Comparison of ENCODE assay signal across 15 cellular contexts in genomic region chr9:81395301-81396054, GRCh38.
DNase-seq lines count a peak whose midpoint lies in the region; ATAC-seq and TF ChIP-seq lines count a peak whose summit lies in the region.
"Had no signal": no experiment of that assay in that cellular context is flagged by ENCODE, and none has a peak within 500 bp of the region (broad histone marks: within the 10 kb centered on the region; RNA-seq: fewer than 3 reads in every experiment).

No MANE protein-coding gene starts in this region.

- H3K4me1 ChIP-seq in BLaER1 = peaks cover 21% of the 10 kb centered on the region
- H3K4me1 ChIP-seq in gastroesophageal sphincter = peaks cover 5 to 45% (median 7%) of the 10 kb centered on the region in 3 donors
- H3K4me1 ChIP-seq in osteoblast (ENCODE audit: insufficient read depth, low read length) = peaks cover 19% of the 10 kb centered on the region
- H3K4me1 ChIP-seq: body of pancreas had no signal

- 80 to 89% methylated on average over 4 to 5 of the region's 5 CpGs for WGBS in gastroesophageal sphincter (ENCODE audit: low coverage in 1 of 2), 2 donors

- no peaks in the 10 kb centered on the region for H3K36me3 Mint-ChIP-seq in activated naive CD8-positive, alpha-beta T cell treated with anti-CD3 and anti-CD28 coated beads, Interleukin-2, amount 50 U/mL, for 24 hours (ENCODE audit: low read depth)
- H3K36me3 Mint-ChIP-seq: CD4-positive, CD25-positive, alpha-beta regulatory T cell had no signal

- no peak overlapping the region for H3K27ac Mint-ChIP-seq in activated naive CD8-positive, alpha-beta T cell treated with anti-CD3 and anti-CD28 coated beads, Interleukin-2, amount 50 U/mL, for 24 hours
- H3K27ac Mint-ChIP-seq: CD4-positive, CD25-positive, alpha-beta regulatory T cell; T-helper 1 cell treated with Interleukin-12 subunit alpha and Interleukin-12 subunit beta and Interleukin-4 antibody, amounts not matched to agents 30 μg/mL and 1 μg/mL, for 36 hours had no signal

- no peak overlapping the region for H3K9ac ChIP-seq in BLaER1

- H3K36me3 ChIP-seq in BLaER1 (no peaks in the 10 kb centered on the region), gastroesophageal sphincter (no peaks in the 10 kb centered on the region), osteoblast (ENCODE audit: insufficient read depth, low read length) (no peaks in the 10 kb centered on the region)

- ATAC-seq in gastroesophageal sphincter (no peak), GM18861 (IDR thresholded peaks at IDR 0.05; ENCODE audit: unreplicated experiment) (no peak), HG03045 (IDR thresholded peaks at IDR 0.05; ENCODE audit: unreplicated experiment) (no peak), GM18909 (IDR thresholded peaks at IDR 0.05; ENCODE audit: poor library complexity, unreplicated experiment) (no peak)
- no peak for ATAC-seq in activated naive CD8-positive, alpha-beta T cell treated with anti-CD3 and anti-CD28 coated beads, Interleukin-2, amount 50 U/mL, for 24 hours
- ATAC-seq: body of pancreas had no signal

- no peaks in the 10 kb centered on the region for H3K9me3 ChIP-seq in BLaER1
- H3K9me3 ChIP-seq in gastroesophageal sphincter = no peaks in the 10 kb centered on the region
- H3K9me3 ChIP-seq in osteoblast (ENCODE audit: low read depth, low read length) = no peaks in the 10 kb centered on the region
- H3K9me3 ChIP-seq: body of pancreas had no signal

- DNase-seq in LHCN-M2 (ENCODE audit: low read depth) (peak; percentile 43), osteoblast (ENCODE audit: insufficient read length, low spot score, missing footprints) (peak; percentile 2)
- DNase-seq in activated naive CD8-positive, alpha-beta T cell treated with anti-CD3 and anti-CD28 coated beads, Interleukin-2, amount 50 U/mL, for 24 hours = no peak
- DNase-seq: activated CD8-positive, alpha-beta memory T cell treated with anti-CD3 and anti-CD28 coated beads, Interleukin-2, amount 50 U/mL, for 48 hours; activated naive CD4-positive, alpha-beta T cell treated with Interleukin-2 at 50 U/mL for 16 hours; body of pancreas; CD4-positive, CD25-positive, alpha-beta regulatory T cell; NCI-H2029; NCI-H774 had no signal

- no peak overlapping the region for H2AFZ ChIP-seq in osteoblast (ENCODE audit: low read length)

- H3K27ac ChIP-seq in BLaER1 (no peak overlapping the region), gastroesophageal sphincter (peak overlapping the region in 3 of 4 donors; percentile 51 to 67 (median 61)), osteoblast (ENCODE audit: low read depth, low read length) (no peak overlapping the region)
- H3K27ac ChIP-seq: body of pancreas had no signal

- H3K4me3 Mint-ChIP-seq in activated naive CD8-positive, alpha-beta T cell treated with anti-CD3 and anti-CD28 coated beads, Interleukin-2, amount 50 U/mL, for 24 hours = no peak overlapping the region
- H3K4me3 Mint-ChIP-seq: CD4-positive, CD25-positive, alpha-beta regulatory T cell; T-helper 1 cell treated with Interleukin-12 subunit alpha and Interleukin-12 subunit beta and Interleukin-4 antibody, amounts not matched to agents 30 μg/mL and 1 μg/mL, for 36 hours had no signal

- H3K4me3 ChIP-seq in BLaER1 (no peak overlapping the region), gastroesophageal sphincter (no peak overlapping the region), osteoblast (ENCODE audit: insufficient read depth, low read length) (no peak overlapping the region)
- H3K4me3 ChIP-seq: body of pancreas had no signal

- no peak for TF ChIP-seq POLR2A in gastroesophageal sphincter (IDR thresholded peaks at IDR 0.05)

- H3K27me3 ChIP-seq in BLaER1 = no peaks in the 10 kb centered on the region
- no peaks in the 10 kb centered on the region for H3K27me3 ChIP-seq in gastroesophageal sphincter
- no peaks in the 10 kb centered on the region for H3K27me3 ChIP-seq in osteoblast (ENCODE audit: insufficient read depth, low read length)
- H3K27me3 ChIP-seq: body of pancreas had no signal

- H4K20me1 ChIP-seq in BLaER1 = no peaks in the 10 kb centered on the region
- H4K20me1 ChIP-seq in osteoblast (ENCODE audit: insufficient read depth, low read length) = no peaks in the 10 kb centered on the region

- TF ChIP-seq EP300 in gastroesophageal sphincter (IDR thresholded peaks at IDR 0.05) = no peak

- peaks cover 12% of the 10 kb centered on the region for H3K9me3 Mint-ChIP-seq in activated naive CD8-positive, alpha-beta T cell treated with anti-CD3 and anti-CD28 coated beads, Interleukin-2, amount 50 U/mL, for 24 hours
- H3K9me3 Mint-ChIP-seq: T-helper 1 cell treated with Interleukin-12 subunit alpha and Interleukin-12 subunit beta and Interleukin-4 antibody, amounts not matched to agents 30 μg/mL and 1 μg/mL, for 36 hours had no signal

- H3K79me2 ChIP-seq in osteoblast (ENCODE audit: insufficient read depth, low read length) = no peaks in the 10 kb centered on the region

- TF ChIP-seq CTCF in gastroesophageal sphincter (IDR thresholded peaks at IDR 0.05) (no peak), osteoblast (IDR thresholded peaks at IDR 0.05; ENCODE audit: extremely low read depth, low read depth, low read length) (no peak)

- H3K4me2 ChIP-seq in BLaER1 (peak overlapping the region; percentile 33; the same call in 1 of the 2 replicates), osteoblast (ENCODE audit: insufficient read depth, low read length) (no peak overlapping the region)

- H3K27me3 Mint-ChIP-seq in activated naive CD8-positive, alpha-beta T cell treated with anti-CD3 and anti-CD28 coated beads, Interleukin-2, amount 50 U/mL, for 24 hours = no peaks in the 10 kb centered on the region
- H3K27me3 Mint-ChIP-seq: CD4-positive, CD25-positive, alpha-beta regulatory T cell had no signal

- H3K4me1 Mint-ChIP-seq in activated naive CD8-positive, alpha-beta T cell treated with anti-CD3 and anti-CD28 coated beads, Interleukin-2, amount 50 U/mL, for 24 hours = no peaks in the 10 kb centered on the region
- H3K4me1 Mint-ChIP-seq: CD4-positive, CD25-positive, alpha-beta regulatory T cell had no signal

Comparison
In these comparisons a context has a peak if more than half of its experiments do, and no peak if none do; other contexts are left out.
1. H3K27ac ChIP-seq: peak in gastroesophageal sphincter (3 of 4); none in BLaER1 (single experiment) and osteoblast (single experiment).